ENCODE assay signal across 23 cellular contexts in the genomic region with DNA sequence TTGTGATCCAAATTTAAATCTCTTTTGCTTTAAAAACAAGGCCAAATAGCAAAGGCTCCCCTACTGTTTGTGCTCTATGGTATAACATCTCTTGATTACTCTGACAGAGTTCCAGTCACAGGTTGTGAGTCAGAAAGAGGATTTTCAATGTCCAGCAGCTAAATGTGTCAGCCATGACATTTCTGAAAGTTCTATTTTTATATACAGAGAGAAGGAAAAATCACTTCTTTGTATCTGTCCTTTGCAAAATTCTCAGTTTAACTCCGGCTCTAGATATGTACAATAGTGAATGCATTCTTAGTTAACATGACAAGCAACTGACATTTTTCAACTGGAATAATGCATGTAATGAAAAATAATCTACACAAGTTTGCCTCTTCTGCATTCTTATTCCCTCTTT.
DNase-seq lines count a peak whose midpoint lies in the region; ATAC-seq, FAIRE-seq and TF ChIP-seq lines count a peak whose summit lies in the region.
"Had no signal": no experiment of that assay in that cellular context is flagged by ENCODE, and none has a peak within 500 bp of the region (broad histone marks: within the 10 kb centered on the region; RNA-seq: fewer than 3 reads in every experiment).

No MANE protein-coding gene starts in this region.

- TF ChIP-seq CTCF in neural cell (IDR thresholded peaks at IDR 0.05; ENCODE audit: poor library complexity, severe bottlenecking): no peak
- no peak for TF ChIP-seq CTCF in H9 (conservative IDR thresholded peaks at IDR 0.05)
- TF ChIP-seq CTCF in upper lobe of left lung (IDR thresholded peaks at IDR 0.05): no peak

- no peaks in the 10 kb centered on the region for H3K79me1 ChIP-seq in H9 (ENCODE audit: insufficient read depth, low read depth, low read length, poor library complexity, severe bottlenecking)

- H3K18ac ChIP-seq in H9 (ENCODE audit: insufficient read length, low read depth, low read length): no peak overlapping the region

- H2BK12ac ChIP-seq in H9 (ENCODE audit: insufficient read length, low read depth, low read length): no peak overlapping the region

- H3K36me3 ChIP-seq in neural cell (ENCODE audit: insufficient read depth, low read length) (no peaks in the 10 kb centered on the region), upper lobe of left lung (no peaks in the 10 kb centered on the region)
- H3K36me3 ChIP-seq: heart right ventricle, ovary had no signal

- no peak overlapping the region for H3K56ac ChIP-seq in H9 (ENCODE audit: insufficient read length, low read depth, low read length)

- no peak for TF ChIP-seq RAD21 in neural cell (conservative IDR thresholded peaks at IDR 0.05)

- TF ChIP-seq EP300 in neural cell (conservative IDR thresholded peaks at IDR 0.05; ENCODE audit: poor library complexity, severe bottlenecking): peak; percentile 56
- no peak for TF ChIP-seq EP300 in upper lobe of left lung (IDR thresholded peaks at IDR 0.05)

- H3K79me2 ChIP-seq in neural cell (replicated peaks; ENCODE audit: insufficient read depth, low read length) (no peaks in the 10 kb centered on the region), H9 (ENCODE audit: insufficient read depth, low read length) (no peaks in the 10 kb centered on the region)

- H2AK5ac ChIP-seq in H9 (ENCODE audit: insufficient read length, low read length): no peak overlapping the region

- no peak overlapping the region for H2BK120ac ChIP-seq in H9 (ENCODE audit: low read depth, low read length, poor library complexity, severe bottlenecking)

- no peak overlapping the region for H3K9ac ChIP-seq in neural cell (ENCODE audit: low read length)
- no peak overlapping the region for H3K9ac ChIP-seq in H9 (ENCODE audit: extremely low read depth, insufficient read length, low read length)

- H3K4me3 Mint-ChIP-seq in H9: no peak overlapping the region
- H3K4me3 Mint-ChIP-seq: HFFc6; stimulated activated naive B cell treated with anti-CD40 and anti-IgM and Interleukin-4, amounts not matched to agents 10 μg/mL and 1 μg/mL and 100 μg/mL, for 72 hours; T-helper 2 cell treated with Interferon-gamma antibody and Interleukin-4, amounts not matched to agents 5 μg/mL and 100 μg/mL, for 36 hours had no signal

- H3K36me3 Mint-ChIP-seq in H9 (ENCODE audit: insufficient read depth in 1 of 3, low read depth in 3 of 3): no peaks in the 10 kb centered on the region
- H3K36me3 Mint-ChIP-seq: stimulated activated naive B cell treated with anti-CD40 and anti-IgM and Interleukin-4, amounts not matched to agents 10 μg/mL and 1 μg/mL and 100 μg/mL, for 72 hours had no signal

- H3K23ac ChIP-seq in H9 (ENCODE audit: insufficient read length, low read depth, low read length): no peak overlapping the region

- H2BK5ac ChIP-seq in H9 (ENCODE audit: insufficient read length, low read length): no peak overlapping the region

- H3K14ac ChIP-seq in H9 (ENCODE audit: insufficient read depth, low read length): no peak overlapping the region

- DNase-seq in COLO829 (ENCODE audit: low spot score) (peak; percentile 70), RCC 7860 (ENCODE audit: low spot score) (peak; percentile 39), dedifferentiated amniotic fluid mesenchymal stem cell (ENCODE audit: extremely low spot score) (peak; percentile 34), H9 (no peak), upper lobe of left lung (no peak)
- DNase-seq in activated CD8-positive, alpha-beta memory T cell treated with anti-CD3 and anti-CD28 coated beads, Interleukin-2, amount 50 U/mL, for 48 hours: no peak
- DNase-seq: activated CD4-positive, alpha-beta T cell treated with anti-CD3 and anti-CD28 coated beads for 1 hour; activated naive CD4-positive, alpha-beta T cell treated with anti-CD3 and anti-CD28 coated beads, Interleukin-2, amount 50 U/mL, for 16 hours; heart right ventricle; HFFc6; IMR-90; kidney; NCI-H1048; NCI-H2171; NK-92 treated with Interleukin-12 subunit alpha and Interleukin-12 subunit beta, amount 100 ng/mL, for 24 hours; ovary; Right ventricle myocardium superior; stimulated activated naive B cell treated with anti-CD40 and anti-IgM and Interleukin-4, amounts not matched to agents 10 μg/mL and 1 μg/mL and 100 μg/mL, for 72 hours had no signal

- H3K27me3 ChIP-seq in neural cell (ENCODE audit: insufficient read depth, low read depth, low read length) (no peaks in the 10 kb centered on the region), H9 (ENCODE audit: insufficient read depth, low read length) (no peaks in the 10 kb centered on the region), upper lobe of left lung (no peaks in the 10 kb centered on the region)
- H3K27me3 ChIP-seq: heart right ventricle, ovary had no signal

- H4K20me1 ChIP-seq in neural cell (ENCODE audit: insufficient read depth): no peaks in the 10 kb centered on the region
- no peaks in the 10 kb centered on the region for H4K20me1 ChIP-seq in H9 (ENCODE audit: control insufficient read depth, insufficient read depth, insufficient read length)

- no peak overlapping the region for H3K4ac ChIP-seq in H9 (ENCODE audit: low read depth, low read length)

- H3K4me3 ChIP-seq in neural cell (ENCODE audit: low read length): no peak overlapping the region
- H3K4me3 ChIP-seq in upper lobe of left lung: no peak overlapping the region
- H3K4me3 ChIP-seq: heart right ventricle, ovary had no signal

- H3T11ph ChIP-seq in H9 (ENCODE audit: low read length): no peak overlapping the region

- H3K27ac ChIP-seq in neural cell (ENCODE audit: low read length) (peak overlapping the region; percentile 40), H9 (ENCODE audit: insufficient read length, low read depth, low read length) (no peak overlapping the region), upper lobe of left lung (no peak overlapping the region)
- H3K27ac ChIP-seq: epithelial cell of prostate, heart right ventricle, ovary had no signal

- H4K91ac ChIP-seq in H9 (ENCODE audit: insufficient read length, low read depth, low read length): no peak overlapping the region

- H3K4me1 Mint-ChIP-seq in H9: no peaks in the 10 kb centered on the region
- H3K4me1 Mint-ChIP-seq: stimulated activated naive B cell treated with anti-CD40 and anti-IgM and Interleukin-4, amounts not matched to agents 10 μg/mL and 1 μg/mL and 100 μg/mL, for 72 hours had no signal

- H2AFZ ChIP-seq in neural cell (ENCODE audit: low read depth, low read length) (no peak overlapping the region), H9 (ENCODE audit: low read length) (no peak overlapping the region)

- no peaks in the 10 kb centered on the region for H3K9me3 ChIP-seq in neural cell (ENCODE audit: low read length)
- no peaks in the 10 kb centered on the region for H3K9me3 ChIP-seq in H9 (ENCODE audit: control insufficient read depth, low read depth, low read length)
- no peaks in the 10 kb centered on the region for H3K9me3 ChIP-seq in upper lobe of left lung
- H3K9me3 ChIP-seq: heart right ventricle, ovary had no signal

- H4K5ac ChIP-seq in H9 (ENCODE audit: insufficient read length, low read depth, low read length): no peak overlapping the region

- WGBS in H9 (ENCODE audit: extremely low coverage, insufficient read length, low lambda C conversion rate): no CpG with 5 or more reads among the region's 1 CpG
- 68 to 85% methylated on average over 1 of the region's 1 CpG for WGBS in upper lobe of left lung, 2 donors

- TF ChIP-seq POLR2A in upper lobe of left lung (IDR thresholded peaks at IDR 0.05): no peak

- FAIRE-seq in RCC 7860 (lab: Jason Lieb, UNC): peak; percentile 80
- FAIRE-seq: colon, kidney had no signal

- H3K9me2 ChIP-seq in neural cell (ENCODE audit: insufficient read depth, low read length): no peaks in the 10 kb centered on the region

- ATAC-seq in GM21447 (IDR thresholded peaks at IDR 0.05; ENCODE audit: unreplicated experiment) (no peak), upper lobe of left lung (ENCODE audit: low FRiP score in 2 of 2) (no peak)
- ATAC-seq: stimulated activated naive B cell treated with anti-CD40 and anti-IgM and Interleukin-4, amounts not matched to agents 10 μg/mL and 1 μg/mL and 100 μg/mL, for 72 hours had no signal

- H3F3A ChIP-seq in neural cell (ENCODE audit: insufficient read depth, low read length, poor library complexity, severe bottlenecking): no peaks in the 10 kb centered on the region

- no peak overlapping the region for H4K8ac ChIP-seq in H9 (replicated peaks; ENCODE audit: insufficient read length, low read depth, low read length)

- H3K27me3 Mint-ChIP-seq in H9 (ENCODE audit: low read depth): no peaks in the 10 kb centered on the region
- H3K27me3 Mint-ChIP-seq: stimulated activated naive B cell treated with anti-CD40 and anti-IgM and Interleukin-4, amounts not matched to agents 10 μg/mL and 1 μg/mL and 100 μg/mL, for 72 hours had no signal

- H3K4me2 ChIP-seq in neural cell (ENCODE audit: low read length) (peak overlapping the region; percentile 6), H9 (ENCODE audit: insufficient read depth, insufficient read length, low read length) (no peak overlapping the region)

- H3K27ac Mint-ChIP-seq in H9: no peak overlapping the region
- H3K27ac Mint-ChIP-seq: HFFc6; stimulated activated naive B cell treated with anti-CD40 and anti-IgM and Interleukin-4, amounts not matched to agents 10 μg/mL and 1 μg/mL and 100 μg/mL, for 72 hours; T-helper 2 cell treated with Interferon-gamma antibody and Interleukin-4, amounts not matched to agents 5 μg/mL and 100 μg/mL, for 36 hours had no signal

- H2BK15ac ChIP-seq in H9 (ENCODE audit: low read depth, low read length): no peak overlapping the region

- no peak overlapping the region for H2BK20ac ChIP-seq in H9 (ENCODE audit: low read depth, low read length, poor library complexity, severe bottlenecking)

- no peaks in the 10 kb centered on the region for H3K4me1 ChIP-seq in H9 (ENCODE audit: insufficient read depth, low read length)
- H3K4me1 ChIP-seq in upper lobe of left lung: no peaks in the 10 kb centered on the region

- no peaks in the 10 kb centered on the region for H3K9me3 Mint-ChIP-seq in H9
- H3K9me3 Mint-ChIP-seq: HFFc6; stimulated activated naive B cell treated with anti-CD40 and anti-IgM and Interleukin-4, amounts not matched to agents 10 μg/mL and 1 μg/mL and 100 μg/mL, for 72 hours had no signal

- H3K23me2 ChIP-seq in H9 (ENCODE audit: insufficient read length, low read depth, low read length, poor library complexity, severe bottlenecking): no peaks in the 10 kb centered on the region

TF ChIP-seq in neural cell, 6 proteins besides CTCF, POLR2A, EP300 and RAD21 (continues in another document):
- TF ChIP-seq SMC3 (conservative IDR thresholded peaks at IDR 0.05; ENCODE audit: poor library complexity): no peak

Comparison
In these comparisons a context has a peak if more than half of its experiments do, and no peak if none do; other contexts are left out.
1. DNase-seq: peak in COLO829 (single experiment), RCC 7860 (single experiment) and dedifferentiated amniotic fluid mesenchymal stem cell (single experiment); none in H9 (single experiment), upper lobe of left lung (0 of 2) and activated CD8-positive, alpha-beta memory T cell treated with anti-CD3 and anti-CD28 coated beads, Interleukin-2, amount 50 U/mL, for 48 hours (single experiment).